ENCODE assay signal across 8 cellular contexts in genomic region chr22:49929553-49929979, GRCh38. TPM values are rescaled to one million over a fixed set of nuclear protein-coding genes. Genes with fewer than 3 reads are reported as not detected.
DNase-seq lines count a peak whose midpoint lies in the region; ATAC-seq and TF ChIP-seq lines count a peak whose summit lies in the region.

No MANE protein-coding gene starts in this region.

- ATAC-seq in HG02981 (IDR thresholded peaks at IDR 0.05; ENCODE audit: unreplicated experiment) (peak; percentile 49), HG03025 (IDR thresholded peaks at IDR 0.05; ENCODE audit: low FRiP score, unreplicated experiment) (no peak), GM19035 (IDR thresholded peaks at IDR 0.05; ENCODE audit: unreplicated experiment) (no peak)

- DNase-seq in Daoy (ENCODE audit: low read depth) (peak; percentile 67), T-helper 1 cell (peak; percentile 61 to 81 (median 65)), adrenal gland (peak in 4 of 7 donors; percentile 46 to 70 (median 64)), iPS-NIHi11 (ENCODE audit: low spot score) (peak; percentile 97)
- DNase-seq in stimulated activated CD4-positive, alpha-beta T cell treated with anti-CD3 and anti-CD28 coated beads, Interleukin-4, amount 100 ng/mL, for 1 hour, result peak; percentile 83

- 2 to 20% (median 3%) methylated on average over 2 to 42 of the region's 42 CpGs; no CpG with 5 or more reads in 1 of the 4 donors for WGBS in adrenal gland, 4 donors

- H3K4me1 ChIP-seq in adrenal gland (replicated peaks in 1 of 2), result peaks cover 12 to 26% of the 10 kb centered on the region in 2 donors

- peak overlapping the region in 1 of 4 donors; percentile 36 for H3K4me3 ChIP-seq in adrenal gland

- H3K27me3 ChIP-seq in adrenal gland, result peaks cover 6% of the 10 kb centered on the region

- intact Hi-C loops in adrenal gland (cut with DNase I), result loop anchor here (2.0 to 10.0 kb wide), 3 partner anchors 101 to 203 kb away; no protein-coding TSS in a partner anchor

- no peak overlapping the region for H3K27ac ChIP-seq in adrenal gland

- peak; percentile 6 to 98 (median 71) for TF ChIP-seq CTCF in adrenal gland (IDR thresholded peaks at IDR 0.05)

- H3K9me3 ChIP-seq in adrenal gland (replicated peaks in 1 of 3), result no peaks in the 10 kb centered on the region

- peaks cover 0 to 7% of the 10 kb centered on the region in 2 donors for H3K36me3 ChIP-seq in adrenal gland (replicated peaks in 1 of 2)

- no peak for TF ChIP-seq POLR2A in adrenal gland (IDR thresholded peaks at IDR 0.05)

RNA-seq across cellular contexts. Expression of gene CRELD2, which starts 11.1 kb away (rescaled TPM):
- total RNA-seq in Daoy (2014; rRNA removed; shearing (Covaris generic)), result 59.4 and 82.5 TPM in 2 replicates
- 10 to 100 TPM; 24.0 to 63.4 (median 47.0) TPM for total RNA-seq in adrenal gland
- polyA plus RNA-seq in adrenal gland, result 10 to 100 TPM; 14.5 to 28.1 (median 23.0) TPM

RNA-seq across cellular contexts. Expression of gene ALG12, which starts 11.3 kb away (rescaled TPM):
- 12.6 and 16.3 TPM in 2 replicates for total RNA-seq in Daoy (2014; rRNA removed; shearing (Covaris generic))
- total RNA-seq in adrenal gland, result 10 to 100 TPM; 16.2 to 33.6 (median 24.9) TPM
- polyA plus RNA-seq in adrenal gland, result 10 to 100 TPM in 2 of 3 donors, 1 to 10 TPM in 1; 6.4 to 11.6 (median 11.3) TPM

RNA-seq across cellular contexts. Expression of gene PIM3, which starts 31.0 kb away (rescaled TPM):
- total RNA-seq in Daoy (2014; rRNA removed; shearing (Covaris generic)), result 73.1 and 87.7 TPM in 2 replicates
- 10 to 100 TPM; 40.7 to 99.2 (median 58.7) TPM for total RNA-seq in adrenal gland
- polyA plus RNA-seq in adrenal gland, result 10 to 100 TPM in 2 of 3 donors, 1 to 10 TPM in 1; 7.2 to 70.0 (median 42.0) TPM
